ENCODE assay signal across 10 cellular contexts in genomic region chr12:54415223-54415929, GRCh38. TPM values are rescaled to one million over a fixed set of nuclear protein-coding genes. Genes with fewer than 3 reads are reported as not detected.
A peak's percentile ranks its signal among the peaks of the same experiment; 100 is the strongest.
DNase-seq lines count a peak whose midpoint lies in the region; ATAC-seq and TF ChIP-seq lines count a peak whose summit lies in the region.
"Had no signal": no experiment of that assay in that cellular context is flagged by ENCODE, and none has a peak within 500 bp of the region (broad histone marks: within the 10 kb centered on the region; RNA-seq: fewer than 3 reads in every experiment).

No MANE protein-coding gene starts in this region.

- H3K27ac Mint-ChIP-seq in activated naive CD8-positive, alpha-beta T cell treated with anti-CD3 and anti-CD28 coated beads, Interleukin-2, amount 10 ng/mL, durations not matched to agents 7 days and 5 days = peak overlapping the region; percentile 55

- peaks cover 11% of the 10 kb centered on the region for H3K36me3 Mint-ChIP-seq in activated naive CD8-positive, alpha-beta T cell treated with anti-CD3 and anti-CD28 coated beads, Interleukin-2, amount 10 ng/mL, durations not matched to agents 7 days and 5 days

- no peak for TF ChIP-seq POLR2A in vagina (IDR thresholded peaks at IDR 0.05)

- intact Hi-C loops in heart right ventricle (cut with DNase I) = no loop called here
- intact Hi-C loops in Right ventricle myocardium superior (cut with DNase I) = no loop called here
- intact Hi-C loops in vagina (cut with DNase I) = no loop called here

- H3K4me1 ChIP-seq in heart right ventricle = peaks cover 47 to 86% (median 82%) of the 10 kb centered on the region in 9 donors
- H3K4me1 ChIP-seq in muscle layer of duodenum (ENCODE audit: control insufficient read depth in 1 of 2, insufficient read depth in 2 of 2, low read length in 2 of 2) = peaks cover 3 to 60% of the 10 kb centered on the region in 2 donors
- peaks cover 76% of the 10 kb centered on the region for H3K4me1 ChIP-seq in vagina
- peaks cover 4% of the 10 kb centered on the region for H3K4me1 ChIP-seq in HAP-1

- peak overlapping the region; percentile 14 for H3K4me3 Mint-ChIP-seq in activated naive CD8-positive, alpha-beta T cell treated with anti-CD3 and anti-CD28 coated beads, Interleukin-2, amount 10 ng/mL, durations not matched to agents 7 days and 5 days
- H3K4me3 Mint-ChIP-seq: stimulated activated naive CD8-positive, alpha-beta T cell treated with anti-CD3 and anti-CD28 coated beads, Interleukin-15, Interleukin-2, amounts not matched to agents 100 ng/mL and 50 ng/mL, for 24 hours had no signal

- peaks cover under 1% of the 10 kb centered on the region for H3K27me3 Mint-ChIP-seq in activated naive CD8-positive, alpha-beta T cell treated with anti-CD3 and anti-CD28 coated beads, Interleukin-2, amount 10 ng/mL, durations not matched to agents 7 days and 5 days
- H3K27me3 Mint-ChIP-seq: stimulated activated naive CD8-positive, alpha-beta T cell treated with anti-CD3 and anti-CD28 coated beads, Interleukin-15, Interleukin-2, amounts not matched to agents 100 ng/mL and 50 ng/mL, for 24 hours had no signal

- H3K9me3 ChIP-seq in heart right ventricle (no peaks in the 10 kb centered on the region), muscle layer of duodenum (ENCODE audit: control insufficient read depth in 1 of 2, low read length in 2 of 2) (no peaks in the 10 kb centered on the region), vagina (no peaks in the 10 kb centered on the region), HAP-1 (no peaks in the 10 kb centered on the region)

- H3K27me3 ChIP-seq in heart right ventricle = no peaks in the 10 kb centered on the region
- no peaks in the 10 kb centered on the region for H3K27me3 ChIP-seq in muscle layer of duodenum (ENCODE audit: low read depth, low read length)
- H3K27me3 ChIP-seq in vagina = no peaks in the 10 kb centered on the region
- no peaks in the 10 kb centered on the region for H3K27me3 ChIP-seq in HAP-1 (ENCODE audit: low read depth)

- ATAC-seq in heart right ventricle = no peak
- no peak for ATAC-seq in Right ventricle myocardium superior (ENCODE audit: poor library complexity)
- no peak for ATAC-seq in activated naive CD8-positive, alpha-beta T cell treated with anti-CD3 and anti-CD28 coated beads, Interleukin-2, amount 10 ng/mL, durations not matched to agents 7 days and 5 days (ENCODE audit: low read depth)

- no peak for TF ChIP-seq CTCF in heart right ventricle (IDR thresholded peaks at IDR 0.05)
- no peak for TF ChIP-seq CTCF in vagina (IDR thresholded peaks at IDR 0.05)

- H3K27ac ChIP-seq in heart right ventricle (peak overlapping the region in 7 of 10 donors; percentile 13 to 98 (median 95)), muscle layer of duodenum (ENCODE audit: low read length) (peak overlapping the region; percentile 95), vagina (peak overlapping the region; percentile 96)

- H3K9me3 Mint-ChIP-seq in activated naive CD8-positive, alpha-beta T cell treated with anti-CD3 and anti-CD28 coated beads, Interleukin-2, amount 10 ng/mL, durations not matched to agents 7 days and 5 days = no peaks in the 10 kb centered on the region
- H3K9me3 Mint-ChIP-seq: stimulated activated naive CD8-positive, alpha-beta T cell treated with anti-CD3 and anti-CD28 coated beads, Interleukin-15, Interleukin-2, amounts not matched to agents 100 ng/mL and 50 ng/mL, for 24 hours had no signal

- H3K4me3 ChIP-seq in heart right ventricle = peak overlapping the region in 3 of 10 donors; percentile 7 to 10 (median 9)
- peak overlapping the region; percentile 43 to 88 for H3K4me3 ChIP-seq in muscle layer of duodenum (ENCODE audit: low read depth in 1 of 2, low read length in 2 of 2)
- H3K4me3 ChIP-seq in vagina = peak overlapping the region; percentile 37 to 90
- no peak overlapping the region for H3K4me3 ChIP-seq in HAP-1

- DNase-seq in heart right ventricle (no peak), Right ventricle myocardium superior (no peak), vagina (ENCODE audit: extremely low spot score in 2 of 2) (no peak), D341Med (ENCODE audit: low spot score) (no peak), hippocampal formation (lab: John Stamatoyannopoulos, UW) (no peak), HAP-1 (ENCODE audit: low spot score in 2 of 2) (no peak)
- peak; percentile 29 for DNase-seq in activated naive CD8-positive, alpha-beta T cell treated with anti-CD3 and anti-CD28 coated beads, Interleukin-2, amount 10 ng/mL, durations not matched to agents 7 days and 5 days
- DNase-seq: NCI-H187 had no signal

- peaks cover 50% of the 10 kb centered on the region for H3K4me1 Mint-ChIP-seq in activated naive CD8-positive, alpha-beta T cell treated with anti-CD3 and anti-CD28 coated beads, Interleukin-2, amount 10 ng/mL, durations not matched to agents 7 days and 5 days

- 60 to 75% methylated on average over 4 of the region's 4 CpGs for WGBS in heart right ventricle, 2 donors

- POLR2A ChIA-PET in activated naive CD8-positive, alpha-beta T cell treated with anti-CD3 and anti-CD28 coated beads, Interleukin-2, amount 10 ng/mL, durations not matched to agents 7 days and 5 days (lab: Charles Lee) = interaction anchor here (1.2 kb wide), 1 partner anchor 17 kb away, joined by 3 read pairs; no protein-coding TSS in a partner anchor

- H3K36me3 ChIP-seq in heart right ventricle = peaks cover 0 to 23% (median 0%) of the 10 kb centered on the region in 9 donors
- H3K36me3 ChIP-seq in muscle layer of duodenum (ENCODE audit: control insufficient read depth in 1 of 2, insufficient read depth in 2 of 2, low read length in 2 of 2) = peaks cover 10 to 41% of the 10 kb centered on the region in 2 donors
- no peaks in the 10 kb centered on the region for H3K36me3 ChIP-seq in vagina
- no peaks in the 10 kb centered on the region; the same call in 1 of the 2 replicates for H3K36me3 ChIP-seq in HAP-1 (replicated peaks)

- in situ Hi-C loops in HAP-1 (cut with MboI; ENCODE audit: low sequenced_read_pairs) = no loop called here

RNA-seq across cellular contexts. Expression of gene ITGA5, which starts 3.7 kb away (rescaled TPM):
- 10 to 100 TPM; 35.7 to 86.1 (median 48.8) TPM for total RNA-seq in heart right ventricle
- 100 to 1,000 TPM in 1 of 2 donors, 10 to 100 TPM in 1; 31.9 to 154 TPM for polyA plus RNA-seq in heart right ventricle
- total RNA-seq in Right ventricle myocardium superior = 51.6 TPM
- total RNA-seq in activated naive CD8-positive, alpha-beta T cell treated with anti-CD3 and anti-CD28 coated beads, Interleukin-2, amount 10 ng/mL, durations not matched to agents 7 days and 5 days = 10 to 100 TPM; 84.5 to 90.6 TPM
- total RNA-seq in vagina = 95.0 TPM

RNA-seq across cellular contexts. Expression of gene ZNF385A, which starts 30.8 kb away (rescaled TPM):
- 10 to 100 TPM in 2 of 10 donors, 1 to 10 TPM in 8; 3.8 to 19.1 (median 4.8) TPM for total RNA-seq in heart right ventricle
- 10 to 100 TPM in 1 of 2 donors, 1 to 10 TPM in 1; 8.1 to 10.5 TPM for polyA plus RNA-seq in heart right ventricle
- total RNA-seq in Right ventricle myocardium superior = 10.7 TPM
- 1 to 10 TPM; 1.4 to 2.0 TPM for total RNA-seq in activated naive CD8-positive, alpha-beta T cell treated with anti-CD3 and anti-CD28 coated beads, Interleukin-2, amount 10 ng/mL, durations not matched to agents 7 days and 5 days
- 38.8 TPM for total RNA-seq in vagina

RNA-seq across cellular contexts. Expression of gene GPR84, which starts 51.1 kb away (rescaled TPM):
- total RNA-seq in heart right ventricle (1 to 10 TPM in 1 of 10 donors, under 1 TPM in 3, not detected in 6; 0.15 to 2.9 (median 0.25) TPM), Right ventricle myocardium superior (not detected), vagina (not detected)
- under 1 TPM in 1 of 2 donors, not detected in 1; 0.45 TPM for polyA plus RNA-seq in heart right ventricle
- total RNA-seq in activated naive CD8-positive, alpha-beta T cell treated with anti-CD3 and anti-CD28 coated beads, Interleukin-2, amount 10 ng/mL, durations not matched to agents 7 days and 5 days = under 1 TPM; 0.39 to 0.65 TPM

RNA-seq across cellular contexts. Expression of gene GTSF1, which starts 58.0 kb away (rescaled TPM):
- total RNA-seq in heart right ventricle = under 1 TPM in 2 of 10 donors, not detected in 8; 0.38 to 0.65 TPM
- under 1 TPM in 1 of 2 donors, not detected in 1; 0.07 TPM for polyA plus RNA-seq in heart right ventricle
- not detected for total RNA-seq in Right ventricle myocardium superior
- 1 to 10 TPM; 7.4 to 9.3 TPM for total RNA-seq in activated naive CD8-positive, alpha-beta T cell treated with anti-CD3 and anti-CD28 coated beads, Interleukin-2, amount 10 ng/mL, durations not matched to agents 7 days and 5 days
- total RNA-seq in vagina = 2.7 TPM
